ENCODE assay signal across 1 cellular context in the genomic region with DNA sequence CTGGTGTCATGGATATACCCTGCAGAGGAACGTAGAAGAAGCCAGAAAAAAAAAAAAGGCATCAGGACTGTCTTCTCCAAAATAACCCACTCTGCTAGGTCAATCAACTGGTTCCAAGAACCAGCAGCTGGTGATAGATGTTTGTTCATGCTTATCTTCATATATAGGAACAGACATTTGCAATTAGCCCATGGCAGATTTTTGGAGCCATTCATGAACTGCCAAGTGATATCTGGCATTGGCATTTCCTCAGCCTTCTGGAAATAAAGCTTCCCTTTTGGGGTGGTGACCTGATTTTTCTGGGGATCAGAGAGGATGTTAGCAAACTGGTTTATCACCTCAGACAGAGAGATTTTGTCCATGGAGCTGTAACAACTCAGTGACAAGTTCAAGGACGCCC.
TF ChIP-seq lines count a peak whose summit lies in the region.

No MANE protein-coding gene starts in this region.

TF ChIP-seq in IMR-90, 13 proteins besides CTCF, POLR2A, EP300 and RAD21:
- TF ChIP-seq BHLHE40 (IDR thresholded peaks at IDR 0.05; ENCODE audit: low read depth, low read length), result no peak
- no peak for TF ChIP-seq RCOR1 (IDR thresholded peaks at IDR 0.05; ENCODE audit: insufficient replicate concordance, low read length)
- TF ChIP-seq MAZ (IDR thresholded peaks at IDR 0.05; ENCODE audit: borderline replicate concordance, low read depth, low read length), result no peak
- TF ChIP-seq MAFK (IDR thresholded peaks at IDR 0.05; ENCODE audit: low read depth, low read length), result no peak
- no peak for TF ChIP-seq MXI1 (IDR thresholded peaks at IDR 0.05; ENCODE audit: borderline replicate concordance, low read depth, low read length)
- no peak for TF ChIP-seq NFE2L2 (IDR thresholded peaks at IDR 0.05; ENCODE audit: low read depth, low read length)
- no peak for TF ChIP-seq FOS (IDR thresholded peaks at IDR 0.05; ENCODE audit: low read depth, low read length)
- TF ChIP-seq CHD1 (IDR thresholded peaks at IDR 0.05; ENCODE audit: low read depth, low read length), result no peak
- TF ChIP-seq CEBPB (IDR thresholded peaks at IDR 0.05; ENCODE audit: low read depth, low read length), result no peak
